In the genomic region with DNA sequence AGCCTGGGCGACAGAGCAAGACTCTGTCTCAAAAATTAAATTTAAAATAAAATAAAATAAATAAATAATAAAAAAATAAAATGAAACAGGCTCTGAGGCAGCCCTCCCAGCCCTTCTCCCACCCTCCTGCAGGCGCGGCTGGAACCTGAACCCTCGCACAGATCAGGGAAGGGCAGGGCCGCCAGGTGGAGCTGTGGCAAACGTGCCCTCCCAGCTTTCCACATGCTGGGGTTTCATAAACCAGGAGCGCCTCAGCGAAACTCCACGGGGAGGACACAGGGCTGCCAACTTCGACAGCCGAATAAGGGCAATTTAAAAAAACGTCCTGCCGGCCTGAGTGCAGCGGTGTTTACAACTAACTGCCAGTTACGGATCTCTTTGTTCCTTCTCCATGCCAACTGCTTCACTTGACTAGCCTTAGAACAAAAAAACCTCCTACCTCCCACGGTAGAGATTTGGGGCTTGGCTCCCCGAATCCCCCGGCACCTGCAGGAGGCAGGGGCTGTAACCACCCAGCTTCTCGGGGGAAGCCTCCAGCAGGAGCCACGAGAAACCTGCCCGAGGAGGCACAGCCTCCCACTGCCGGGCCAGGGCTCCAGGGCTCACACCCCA, we compare ENCODE assay signal across 1 cellular context.
TF ChIP-seq lines count a peak whose summit lies in the region.

No MANE protein-coding gene starts in this region.

TF ChIP-seq in HepG2, 621 proteins besides CTCF, POLR2A, EP300 and RAD21 (continued from another document and continues in another):
- TF ChIP-seq, protein P1, sequence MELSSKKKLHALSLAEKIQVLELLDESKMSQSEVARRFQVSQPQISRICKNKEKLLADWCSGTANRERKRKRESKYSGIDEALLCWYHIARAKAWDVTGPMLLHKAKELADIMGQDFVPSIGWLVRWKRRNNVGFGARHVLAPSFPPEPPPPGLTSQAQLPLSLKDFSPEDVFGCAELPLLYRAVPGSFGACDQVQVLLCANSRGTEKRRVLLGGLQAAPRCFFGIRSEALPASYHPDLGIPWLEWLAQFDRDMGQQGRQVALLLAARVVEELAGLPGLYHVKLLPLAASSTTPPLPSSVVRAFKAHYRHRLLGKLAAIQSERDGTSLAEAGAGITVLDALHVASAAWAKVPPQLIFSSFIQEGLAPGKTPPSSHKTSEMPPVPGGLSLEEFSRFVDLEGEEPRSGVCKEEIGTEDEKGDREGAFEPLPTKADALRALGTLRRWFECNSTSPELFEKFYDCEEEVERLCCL (CRISPR knock-in tag; IDR thresholded peaks at IDR 0.05; ENCODE audit: borderline replicate concordance) = no peak
- TF ChIP-seq, protein P2, sequence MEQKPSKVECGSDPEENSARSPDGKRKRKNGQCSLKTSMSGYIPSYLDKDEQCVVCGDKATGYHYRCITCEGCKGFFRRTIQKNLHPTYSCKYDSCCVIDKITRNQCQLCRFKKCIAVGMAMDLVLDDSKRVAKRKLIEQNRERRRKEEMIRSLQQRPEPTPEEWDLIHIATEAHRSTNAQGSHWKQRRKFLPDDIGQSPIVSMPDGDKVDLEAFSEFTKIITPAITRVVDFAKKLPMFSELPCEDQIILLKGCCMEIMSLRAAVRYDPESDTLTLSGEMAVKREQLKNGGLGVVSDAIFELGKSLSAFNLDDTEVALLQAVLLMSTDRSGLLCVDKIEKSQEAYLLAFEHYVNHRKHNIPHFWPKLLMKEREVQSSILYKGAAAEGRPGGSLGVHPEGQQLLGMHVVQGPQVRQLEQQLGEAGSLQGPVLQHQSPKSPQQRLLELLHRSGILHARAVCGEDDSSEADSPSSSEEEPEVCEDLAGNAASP (CRISPR knock-in tag; IDR thresholded peaks at IDR 0.05; ENCODE audit: borderline replicate concordance) = peak; percentile 47; the same call in 1 of the 2 replicates
- 0 out of 2 replicates have a peak, but pooled peaks have one; percentile 19 for TF ChIP-seq MIXL1 (CRISPR knock-in tag; IDR thresholded peaks at IDR 0.05)
- TF ChIP-seq BRCA1 (CRISPR knock-in tag; IDR thresholded peaks at IDR 0.05) = no peak
- no peak for TF ChIP-seq KAT8 (CRISPR knock-in tag; IDR thresholded peaks at IDR 0.05)
- TF ChIP-seq IKZF1 (IDR thresholded peaks at IDR 0.05) = no peak
- TF ChIP-seq ELF1 (CRISPR knock-in tag; IDR thresholded peaks at IDR 0.05) = peak; percentile 29; the same call in 1 of the 2 replicates
- TF ChIP-seq SPEN (CRISPR knock-in tag; IDR thresholded peaks at IDR 0.05; ENCODE audit: low read depth) = peak; percentile 24; the same call in 1 of the 2 replicates
- no peak for TF ChIP-seq PAX8 (CRISPR knock-in tag; IDR thresholded peaks at IDR 0.05; ENCODE audit: borderline replicate concordance)
- no peak for TF ChIP-seq ZNF10 (CRISPR knock-in tag; IDR thresholded peaks at IDR 0.05; ENCODE audit: borderline replicate concordance, low read depth)
- TF ChIP-seq NR2F6 (IDR thresholded peaks at IDR 0.05) = no peak
- TF ChIP-seq NR2F6 (CRISPR knock-in tag; IDR thresholded peaks at IDR 0.05) = peak; percentile 59
- TF ChIP-seq, protein P3, sequence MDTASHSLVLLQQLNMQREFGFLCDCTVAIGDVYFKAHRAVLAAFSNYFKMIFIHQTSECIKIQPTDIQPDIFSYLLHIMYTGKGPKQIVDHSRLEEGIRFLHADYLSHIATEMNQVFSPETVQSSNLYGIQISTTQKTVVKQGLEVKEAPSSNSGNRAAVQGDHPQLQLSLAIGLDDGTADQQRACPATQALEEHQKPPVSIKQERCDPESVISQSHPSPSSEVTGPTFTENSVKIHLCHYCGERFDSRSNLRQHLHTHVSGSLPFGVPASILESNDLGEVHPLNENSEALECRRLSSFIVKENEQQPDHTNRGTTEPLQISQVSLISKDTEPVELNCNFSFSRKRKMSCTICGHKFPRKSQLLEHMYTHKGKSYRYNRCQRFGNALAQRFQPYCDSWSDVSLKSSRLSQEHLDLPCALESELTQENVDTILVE (CRISPR knock-in tag; IDR thresholded peaks at IDR 0.05) = 0 out of 2 replicates have a peak, but pooled peaks have one; percentile 45
- peak; percentile 80 for TF ChIP-seq SAP130 (CRISPR knock-in tag; IDR thresholded peaks at IDR 0.05; ENCODE audit: low read depth)
- no peak for TF ChIP-seq ZMYM3 (CRISPR knock-in tag; IDR thresholded peaks at IDR 0.05)
- TF ChIP-seq, protein P4, sequence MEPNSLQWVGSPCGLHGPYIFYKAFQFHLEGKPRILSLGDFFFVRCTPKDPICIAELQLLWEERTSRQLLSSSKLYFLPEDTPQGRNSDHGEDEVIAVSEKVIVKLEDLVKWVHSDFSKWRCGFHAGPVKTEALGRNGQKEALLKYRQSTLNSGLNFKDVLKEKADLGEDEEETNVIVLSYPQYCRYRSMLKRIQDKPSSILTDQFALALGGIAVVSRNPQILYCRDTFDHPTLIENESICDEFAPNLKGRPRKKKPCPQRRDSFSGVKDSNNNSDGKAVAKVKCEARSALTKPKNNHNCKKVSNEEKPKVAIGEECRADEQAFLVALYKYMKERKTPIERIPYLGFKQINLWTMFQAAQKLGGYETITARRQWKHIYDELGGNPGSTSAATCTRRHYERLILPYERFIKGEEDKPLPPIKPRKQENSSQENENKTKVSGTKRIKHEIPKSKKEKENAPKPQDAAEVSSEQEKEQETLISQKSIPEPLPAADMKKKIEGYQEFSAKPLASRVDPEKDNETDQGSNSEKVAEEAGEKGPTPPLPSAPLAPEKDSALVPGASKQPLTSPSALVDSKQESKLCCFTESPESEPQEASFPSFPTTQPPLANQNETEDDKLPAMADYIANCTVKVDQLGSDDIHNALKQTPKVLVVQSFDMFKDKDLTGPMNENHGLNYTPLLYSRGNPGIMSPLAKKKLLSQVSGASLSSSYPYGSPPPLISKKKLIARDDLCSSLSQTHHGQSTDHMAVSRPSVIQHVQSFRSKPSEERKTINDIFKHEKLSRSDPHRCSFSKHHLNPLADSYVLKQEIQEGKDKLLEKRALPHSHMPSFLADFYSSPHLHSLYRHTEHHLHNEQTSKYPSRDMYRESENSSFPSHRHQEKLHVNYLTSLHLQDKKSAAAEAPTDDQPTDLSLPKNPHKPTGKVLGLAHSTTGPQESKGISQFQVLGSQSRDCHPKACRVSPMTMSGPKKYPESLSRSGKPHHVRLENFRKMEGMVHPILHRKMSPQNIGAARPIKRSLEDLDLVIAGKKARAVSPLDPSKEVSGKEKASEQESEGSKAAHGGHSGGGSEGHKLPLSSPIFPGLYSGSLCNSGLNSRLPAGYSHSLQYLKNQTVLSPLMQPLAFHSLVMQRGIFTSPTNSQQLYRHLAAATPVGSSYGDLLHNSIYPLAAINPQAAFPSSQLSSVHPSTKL (CRISPR knock-in tag; IDR thresholded peaks at IDR 0.05) = peak; percentile 39; the same call in 1 of the 2 replicates
- TF ChIP-seq ZNF777 (CRISPR knock-in tag; IDR thresholded peaks at IDR 0.05) = no peak
- TF ChIP-seq, protein P5, sequence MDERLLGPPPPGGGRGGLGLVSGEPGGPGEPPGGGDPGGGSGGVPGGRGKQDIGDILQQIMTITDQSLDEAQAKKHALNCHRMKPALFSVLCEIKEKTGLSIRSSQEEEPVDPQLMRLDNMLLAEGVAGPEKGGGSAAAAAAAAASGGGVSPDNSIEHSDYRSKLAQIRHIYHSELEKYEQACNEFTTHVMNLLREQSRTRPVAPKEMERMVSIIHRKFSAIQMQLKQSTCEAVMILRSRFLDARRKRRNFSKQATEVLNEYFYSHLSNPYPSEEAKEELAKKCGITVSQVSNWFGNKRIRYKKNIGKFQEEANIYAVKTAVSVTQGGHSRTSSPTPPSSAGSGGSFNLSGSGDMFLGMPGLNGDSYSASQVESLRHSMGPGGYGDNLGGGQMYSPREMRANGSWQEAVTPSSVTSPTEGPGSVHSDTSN (CRISPR knock-in tag; IDR thresholded peaks at IDR 0.05) = no peak
- no peak for TF ChIP-seq MZF1 (CRISPR knock-in tag; IDR thresholded peaks at IDR 0.05; ENCODE audit: borderline replicate concordance)
- no peak for TF ChIP-seq NCOA5 (CRISPR knock-in tag; IDR thresholded peaks at IDR 0.05)
- TF ChIP-seq ZNF670 (CRISPR knock-in tag; IDR thresholded peaks at IDR 0.05; ENCODE audit: borderline replicate concordance) = no peak
- 0 out of 2 replicates have a peak, but pooled peaks have one; percentile 33 for TF ChIP-seq ZNF331 (CRISPR knock-in tag; IDR thresholded peaks at IDR 0.05)
- TF ChIP-seq SOX13 (IDR thresholded peaks at IDR 0.05) = no peak
- TF ChIP-seq SOX13 (CRISPR knock-in tag; conservative IDR thresholded peaks at IDR 0.05 in 1 of 2, IDR thresholded peaks at IDR 0.05 in 1 of 2) = no peak
- TF ChIP-seq, protein P6, sequence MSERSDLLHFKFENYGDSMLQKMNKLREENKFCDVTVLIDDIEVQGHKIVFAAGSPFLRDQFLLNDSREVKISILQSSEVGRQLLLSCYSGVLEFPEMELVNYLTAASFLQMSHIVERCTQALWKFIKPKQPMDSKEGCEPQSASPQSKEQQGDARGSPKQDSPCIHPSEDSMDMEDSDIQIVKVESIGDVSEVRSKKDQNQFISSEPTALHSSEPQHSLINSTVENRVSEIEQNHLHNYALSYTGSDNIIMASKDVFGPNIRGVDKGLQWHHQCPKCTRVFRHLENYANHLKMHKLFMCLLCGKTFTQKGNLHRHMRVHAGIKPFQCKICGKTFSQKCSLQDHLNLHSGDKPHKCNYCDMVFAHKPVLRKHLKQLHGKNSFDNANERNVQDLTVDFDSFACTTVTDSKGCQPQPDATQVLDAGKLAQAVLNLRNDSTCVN (CRISPR knock-in tag; IDR thresholded peaks at IDR 0.05; ENCODE audit: borderline replicate concordance) = no peak
- TF ChIP-seq, protein P7, sequence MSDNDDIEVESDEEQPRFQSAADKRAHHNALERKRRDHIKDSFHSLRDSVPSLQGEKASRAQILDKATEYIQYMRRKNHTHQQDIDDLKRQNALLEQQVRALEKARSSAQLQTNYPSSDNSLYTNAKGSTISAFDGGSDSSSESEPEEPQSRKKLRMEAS (IDR thresholded peaks at IDR 0.05) = peak; percentile 85
- TF ChIP-seq, protein P8, sequence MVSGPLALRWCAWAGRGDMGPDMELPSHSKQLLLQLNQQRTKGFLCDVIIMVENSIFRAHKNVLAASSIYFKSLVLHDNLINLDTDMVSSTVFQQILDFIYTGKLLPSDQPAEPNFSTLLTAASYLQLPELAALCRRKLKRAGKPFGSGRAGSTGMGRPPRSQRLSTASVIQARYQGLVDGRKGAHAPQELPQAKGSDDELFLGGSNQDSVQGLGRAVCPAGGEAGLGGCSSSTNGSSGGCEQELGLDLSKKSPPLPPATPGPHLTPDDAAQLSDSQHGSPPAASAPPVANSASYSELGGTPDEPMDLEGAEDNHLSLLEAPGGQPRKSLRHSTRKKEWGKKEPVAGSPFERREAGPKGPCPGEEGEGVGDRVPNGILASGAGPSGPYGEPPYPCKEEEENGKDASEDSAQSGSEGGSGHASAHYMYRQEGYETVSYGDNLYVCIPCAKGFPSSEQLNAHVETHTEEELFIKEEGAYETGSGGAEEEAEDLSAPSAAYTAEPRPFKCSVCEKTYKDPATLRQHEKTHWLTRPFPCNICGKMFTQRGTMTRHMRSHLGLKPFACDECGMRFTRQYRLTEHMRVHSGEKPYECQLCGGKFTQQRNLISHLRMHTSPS (CRISPR knock-in tag; IDR thresholded peaks at IDR 0.05; ENCODE audit: low read depth) = peak; percentile 66; the same call in 1 of the 2 replicates
- peak; percentile 64; the same call in 1 of the 2 replicates for TF ChIP-seq RXRB (CRISPR knock-in tag; IDR thresholded peaks at IDR 0.05; ENCODE audit: borderline replicate concordance)
- no peak for TF ChIP-seq SNAI1 (CRISPR knock-in tag; IDR thresholded peaks at IDR 0.05; ENCODE audit: borderline replicate concordance)
- TF ChIP-seq EEA1 (CRISPR knock-in tag; IDR thresholded peaks at IDR 0.05; ENCODE audit: borderline replicate concordance) = no peak
- TF ChIP-seq FLYWCH1 (CRISPR knock-in tag; IDR thresholded peaks at IDR 0.05) = no peak
- TF ChIP-seq PAWR (CRISPR knock-in tag; IDR thresholded peaks at IDR 0.05; ENCODE audit: borderline replicate concordance) = no peak
- no peak for TF ChIP-seq ZFP82 (CRISPR knock-in tag; IDR thresholded peaks at IDR 0.05; ENCODE audit: borderline replicate concordance)
- TF ChIP-seq, protein P9, sequence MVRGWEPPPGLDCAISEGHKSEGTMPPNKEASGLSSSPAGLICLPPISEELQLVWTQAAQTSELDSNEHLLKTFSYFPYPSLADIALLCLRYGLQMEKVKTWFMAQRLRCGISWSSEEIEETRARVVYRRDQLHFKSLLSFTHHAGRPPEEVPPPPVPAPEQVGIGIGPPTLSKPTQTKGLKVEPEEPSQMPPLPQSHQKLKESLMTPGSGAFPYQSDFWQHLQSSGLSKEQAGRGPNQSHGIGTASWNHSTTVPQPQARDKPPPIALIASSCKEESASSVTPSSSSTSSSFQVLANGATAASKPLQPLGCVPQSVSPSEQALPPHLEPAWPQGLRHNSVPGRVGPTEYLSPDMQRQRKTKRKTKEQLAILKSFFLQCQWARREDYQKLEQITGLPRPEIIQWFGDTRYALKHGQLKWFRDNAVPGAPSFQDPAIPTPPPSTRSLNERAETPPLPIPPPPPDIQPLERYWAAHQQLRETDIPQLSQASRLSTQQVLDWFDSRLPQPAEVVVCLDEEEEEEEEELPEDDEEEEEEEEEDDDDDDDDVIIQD (CRISPR knock-in tag; IDR thresholded peaks at IDR 0.05; ENCODE audit: low read depth) = 0 out of 2 replicates have a peak, but pooled peaks have one; percentile 28
- TF ChIP-seq ZNF749 (CRISPR knock-in tag; IDR thresholded peaks at IDR 0.05; ENCODE audit: borderline replicate concordance) = no peak
- TF ChIP-seq FOXJ3 (CRISPR knock-in tag; IDR thresholded peaks at IDR 0.05; ENCODE audit: borderline replicate concordance) = no peak
- TF ChIP-seq SMC3 (IDR thresholded peaks at IDR 0.05; ENCODE audit: low read length) = peak; percentile 75
- peak; percentile 39; the same call in 1 of the 2 replicates for TF ChIP-seq CEBPG (CRISPR knock-in tag; IDR thresholded peaks at IDR 0.05)
- no peak for TF ChIP-seq ZNF615 (CRISPR knock-in tag; IDR thresholded peaks at IDR 0.05; ENCODE audit: borderline replicate concordance)
- TF ChIP-seq ZNF879 (CRISPR knock-in tag; IDR thresholded peaks at IDR 0.05) = no peak
- TF ChIP-seq, protein P10, sequence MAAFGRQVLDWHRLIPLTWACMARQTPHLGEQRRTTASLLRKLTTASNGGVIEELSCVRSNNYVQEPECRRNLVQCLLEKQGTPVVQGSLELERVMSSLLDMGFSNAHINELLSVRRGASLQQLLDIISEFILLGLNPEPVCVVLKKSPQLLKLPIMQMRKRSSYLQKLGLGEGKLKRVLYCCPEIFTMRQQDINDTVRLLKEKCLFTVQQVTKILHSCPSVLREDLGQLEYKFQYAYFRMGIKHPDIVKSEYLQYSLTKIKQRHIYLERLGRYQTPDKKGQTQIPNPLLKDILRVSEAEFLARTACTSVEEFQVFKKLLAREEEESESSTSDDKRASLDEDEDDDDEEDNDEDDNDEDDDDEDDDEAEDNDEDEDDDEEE (CRISPR knock-in tag; IDR thresholded peaks at IDR 0.05) = no peak
- TF ChIP-seq ZNF337 (CRISPR knock-in tag; IDR thresholded peaks at IDR 0.05; ENCODE audit: borderline replicate concordance, low read depth) = no peak
- no peak for TF ChIP-seq ZNF34 (CRISPR knock-in tag; IDR thresholded peaks at IDR 0.05; ENCODE audit: borderline replicate concordance)
- TF ChIP-seq, protein P11, sequence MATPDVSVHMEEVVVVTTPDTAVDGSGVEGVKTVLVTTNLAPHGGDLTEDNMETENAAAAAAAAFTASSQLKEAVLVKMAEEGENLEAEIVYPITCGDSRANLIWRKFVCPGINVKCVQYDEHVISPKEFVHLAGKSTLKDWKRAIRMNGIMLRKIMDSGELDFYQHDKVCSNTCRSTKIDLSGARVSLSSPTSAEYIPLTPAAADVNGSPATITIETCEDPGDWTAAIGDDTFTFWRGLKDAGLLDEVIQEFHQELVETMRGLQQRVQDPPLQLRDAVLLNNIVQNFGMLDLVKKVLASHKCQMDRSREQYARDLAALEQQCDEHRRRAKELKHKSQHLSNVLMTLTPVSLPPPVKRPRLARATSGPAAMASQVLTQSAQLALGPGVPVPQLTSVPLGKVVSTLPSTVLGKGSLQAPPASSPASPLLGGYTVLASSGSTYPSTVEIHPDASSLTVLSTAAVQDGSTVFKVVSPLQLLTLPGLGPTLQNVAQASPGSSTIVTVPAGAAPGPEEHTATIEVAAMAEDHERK (CRISPR knock-in tag; IDR thresholded peaks at IDR 0.05; ENCODE audit: low read depth) = no peak
- peak; percentile 61 for TF ChIP-seq KDM2A (CRISPR knock-in tag; IDR thresholded peaks at IDR 0.05; ENCODE audit: borderline replicate concordance, low read depth)
